Comparison of ENCODE assay signal across 19 cellular contexts in the genomic region with DNA sequence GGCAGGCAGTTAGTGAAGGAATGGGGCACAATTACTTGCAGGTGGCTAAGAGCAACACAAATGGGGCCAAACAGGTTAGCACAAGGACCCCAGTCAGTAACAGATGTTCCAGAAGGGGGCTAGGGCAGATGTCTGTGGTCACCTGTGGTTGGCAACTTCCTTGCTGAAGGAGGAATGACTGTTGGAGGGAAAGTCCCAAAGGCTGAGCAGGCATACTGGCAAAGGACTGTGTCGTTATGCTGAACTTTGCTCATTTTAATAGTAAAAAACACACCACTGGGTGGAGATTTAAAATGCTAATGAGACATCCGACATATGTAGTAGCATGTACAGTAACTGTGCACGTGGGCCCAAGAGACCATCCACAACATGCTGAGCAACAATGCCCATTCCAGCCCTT.
"Had no signal": no experiment of that assay in that cellular context is flagged by ENCODE, and none has a peak within 500 bp of the region (broad histone marks: within the 10 kb centered on the region; RNA-seq: fewer than 3 reads in every experiment).

No MANE protein-coding gene starts in this region.

- H3K4me3 ChIP-seq: hepatocyte, mucosa of descending colon, prostate gland, right atrium auricular region, suprapubic skin, transverse colon, vagina had no signal

- ATAC-seq: activated CD4-positive, alpha-beta T cell treated with anti-CD3 and anti-CD28 coated beads for 36 hours; activated CD8-positive, alpha-beta memory T cell treated with anti-CD3 and anti-CD28 coated beads, Interleukin-2, amount 10 ng/mL, durations not matched to agents 7 days and 5 days; activated T-helper 17 cell treated with anti-CD3 and anti-CD28 coated beads, Interleukin-2, amount 50 U/mL, for 72 hours; effector memory CD8-positive, alpha-beta T cell; mucosa of descending colon had no signal

- H3K27ac ChIP-seq: hepatocyte, prostate gland, right atrium auricular region, suprapubic skin, transverse colon, vagina had no signal

- H3K4me1 ChIP-seq: prostate gland, right atrium auricular region, suprapubic skin, transverse colon, vagina had no signal

- H3K36me3 ChIP-seq: prostate gland, right atrium auricular region, suprapubic skin, transverse colon, vagina had no signal

- H3K4me2 ChIP-seq: hepatocyte had no signal

- H2AFZ ChIP-seq: hepatocyte had no signal

- H3K79me2 ChIP-seq: hepatocyte had no signal

- DNase-seq: activated CD4-positive, alpha-beta T cell treated with anti-CD3 and anti-CD28 coated beads for 36 hours; activated CD4-positive, alpha-beta T cell treated with anti-CD3 and anti-CD28 coated beads, Interleukin-2, amount 50 U/mL, for 48 hours; activated CD8-positive, alpha-beta memory T cell treated with anti-CD3 and anti-CD28 coated beads, Interleukin-2, amount 10 ng/mL, durations not matched to agents 7 days and 5 days; activated naive CD4-positive, alpha-beta T cell; activated naive CD8-positive, alpha-beta T cell treated with anti-CD3 and anti-CD28 coated beads for 36 hours; amniotic stem cell; effector memory CD8-positive, alpha-beta T cell; mesenchymal stem cell; mucosa of descending colon; naive B cell; stimulated activated CD4-positive, alpha-beta T cell treated with anti-CD3 and anti-CD28 coated beads, Interleukin-12 subunit alpha, Interleukin-12 subunit beta, amount 100 ng/mL, for 4 hours; stimulated activated CD4-positive, alpha-beta T cell treated with anti-CD3 and anti-CD28 coated beads, Interleukin-1b, Interleukin-23, amount 100 ng/mL, for 48 hours; transverse colon had no signal

- H3K27me3 ChIP-seq: hepatocyte, right atrium auricular region, suprapubic skin, transverse colon, vagina had no signal

- H3K9me3 ChIP-seq: prostate gland, right atrium auricular region, vagina had no signal
